In the genomic region with DNA sequence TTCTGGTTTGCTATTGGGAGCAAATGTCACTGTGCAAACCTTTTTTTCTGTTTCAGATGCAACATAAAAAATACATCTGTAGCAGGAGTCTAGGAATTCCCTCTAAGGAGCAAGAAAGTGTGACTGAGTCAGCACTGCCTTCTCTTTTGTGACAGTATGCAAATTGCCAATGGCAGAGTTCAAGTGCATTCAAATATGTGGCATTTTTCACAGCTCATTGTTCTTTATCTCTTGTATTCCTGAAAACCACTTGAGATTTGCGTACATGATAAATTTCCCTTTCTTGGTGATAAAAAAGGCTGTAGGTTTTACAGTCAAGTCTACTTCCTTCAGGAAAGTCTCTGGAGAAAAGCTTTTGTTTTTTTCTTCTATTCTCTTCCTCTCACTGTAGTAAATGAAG, we compare ENCODE assay signal across 17 cellular contexts.
DNase-seq lines count a peak whose midpoint lies in the region; ATAC-seq, FAIRE-seq and TF ChIP-seq lines count a peak whose summit lies in the region.
"Had no signal": no experiment of that assay in that cellular context is flagged by ENCODE, and none has a peak within 500 bp of the region (broad histone marks: within the 10 kb centered on the region; RNA-seq: fewer than 3 reads in every experiment).

No MANE protein-coding gene starts in this region.

- H3K27ac ChIP-seq in heart right ventricle = peak overlapping the region; percentile 24 to 92 (median 67)
- H3K27ac ChIP-seq in astrocyte (ENCODE audit: low read depth, low read length) = no peak overlapping the region
- H3K27ac ChIP-seq in tibial artery = peak overlapping the region; percentile 22 to 24
- H3K27ac ChIP-seq in ovary = no peak overlapping the region

- H2AFZ ChIP-seq in astrocyte (ENCODE audit: low read depth, low read length) (no peak overlapping the region), neuron (ENCODE audit: low read depth, low read length) (peak overlapping the region; percentile 36)

- H3K36me3 ChIP-seq in heart right ventricle (no peaks in the 10 kb centered on the region), astrocyte (ENCODE audit: insufficient read depth, low read length) (no peaks in the 10 kb centered on the region), neuron (ENCODE audit: insufficient read depth, low read length) (no peaks in the 10 kb centered on the region), tibial artery (peaks cover 0 to 18% (median 0%) of the 10 kb centered on the region in 3 donors), ovary (no peaks in the 10 kb centered on the region)

- H3K9me3 ChIP-seq in heart right ventricle (peaks cover 0 to 12% (median 0%) of the 10 kb centered on the region in 11 donors), astrocyte (ENCODE audit: insufficient read depth, low read depth, low read length) (peaks cover 3% of the 10 kb centered on the region), neuron (ENCODE audit: low read length) (no peaks in the 10 kb centered on the region), tibial artery (no peaks in the 10 kb centered on the region), ovary (no peaks in the 10 kb centered on the region)

- TF ChIP-seq CTCF in heart right ventricle (IDR thresholded peaks at IDR 0.05) (no peak), astrocyte (IDR thresholded peaks at IDR 0.05; ENCODE audit: insufficient read depth, low read depth, low read length) (no peak), tibial artery (IDR thresholded peaks at IDR 0.05) (no peak), ovary (IDR thresholded peaks at IDR 0.05) (no peak)

- no peak overlapping the region for H3K4me3 Mint-ChIP-seq in astrocyte (ENCODE audit: unreplicated experiment)
- H3K4me3 Mint-ChIP-seq: CD4-positive, CD25-positive, alpha-beta regulatory T cell had no signal

- H3K36me3 Mint-ChIP-seq in astrocyte (ENCODE audit: low read depth, unreplicated experiment) = peaks cover 2% of the 10 kb centered on the region

- no peak overlapping the region for H3K4me2 ChIP-seq in astrocyte (ENCODE audit: low read length)

- no peaks in the 10 kb centered on the region for H3K4me1 Mint-ChIP-seq in astrocyte (ENCODE audit: low read depth, unreplicated experiment)

- DNase-seq in heart right ventricle = no peak
- no peak for DNase-seq in left cardiac atrium
- peak; percentile 8 for DNase-seq in astrocyte (ENCODE audit: low read depth)
- no peak for DNase-seq in tibial artery
- no peak for DNase-seq in KG1 (lab: John Stamatoyannopoulos, UW)
- no peak for DNase-seq in ovary
- DNase-seq: CD4-positive, CD25-positive, alpha-beta regulatory T cell; DMS79 treated with DMSO at 0.1 percent for 48 hours; GOT3; KBM-7; NCI-H1092; NCI-H345; NCI-H748 treated with DMSO at 0.1 percent for 48 hours had no signal

- H3K27ac Mint-ChIP-seq in astrocyte (ENCODE audit: unreplicated experiment) = no peak overlapping the region
- H3K27ac Mint-ChIP-seq: CD4-positive, CD25-positive, alpha-beta regulatory T cell had no signal

- H3K9ac ChIP-seq in astrocyte (ENCODE audit: low read length) = no peak overlapping the region

- no peak for FAIRE-seq in astrocyte (lab: Jason Lieb, UNC)
- FAIRE-seq: A204.1, G401.6 had no signal

- ATAC-seq in heart right ventricle = no peak
- ATAC-seq in left cardiac atrium = no peak
- no peak for ATAC-seq in HG03432 (IDR thresholded peaks at IDR 0.05; ENCODE audit: unreplicated experiment)

- no peaks in the 10 kb centered on the region for H4K20me1 ChIP-seq in astrocyte (ENCODE audit: insufficient read depth, low read length)

- intact Hi-C loops in heart right ventricle (cut with DNase I) (loop anchor here in 7 of 10 donors (5.0 to 10.0 kb wide), 5 partner anchors 90 to 200 kb away; no protein-coding TSS in a partner anchor), left cardiac atrium (cut with DNase I) (loop anchor here in 1 of 2 donors (5.0 kb wide), 2 partner anchors 113 to 193 kb away; no protein-coding TSS in a partner anchor), tibial artery (cut with DNase I; ENCODE audit: low total_unique reads) (no loop called here), ovary (cut with DNase I) (no loop called here)

- H3K4me3 ChIP-seq in heart right ventricle (no peak overlapping the region), astrocyte (ENCODE audit: insufficient read depth, low read depth, low read length) (no peak overlapping the region), neuron (ENCODE audit: low read length) (no peak overlapping the region), tibial artery (no peak overlapping the region), ovary (no peak overlapping the region)

- no peaks in the 10 kb centered on the region for H3K79me2 ChIP-seq in astrocyte (ENCODE audit: insufficient read depth, low read length)

- peaks cover 0 to 53% (median 26%) of the 10 kb centered on the region in 9 donors for H3K4me1 ChIP-seq in heart right ventricle
- H3K4me1 ChIP-seq in astrocyte (ENCODE audit: insufficient read depth, low read length) = no peaks in the 10 kb centered on the region
- peaks cover 10% of the 10 kb centered on the region for H3K4me1 ChIP-seq in neuron (ENCODE audit: insufficient read depth, low read length)
- H3K4me1 ChIP-seq in tibial artery = peaks cover 0 to 49% (median 18%) of the 10 kb centered on the region in 4 donors
- H3K4me1 ChIP-seq in ovary (ENCODE audit: insufficient read depth) = peaks cover 11% of the 10 kb centered on the region

- peaks cover 8% of the 10 kb centered on the region for H3K9me3 Mint-ChIP-seq in astrocyte (ENCODE audit: unreplicated experiment)

- TF ChIP-seq POLR2A in ovary (IDR thresholded peaks at IDR 0.05) = no peak

- no peaks in the 10 kb centered on the region for H3K27me3 Mint-ChIP-seq in astrocyte (ENCODE audit: low read depth, unreplicated experiment)
- H3K27me3 Mint-ChIP-seq: CD4-positive, CD25-positive, alpha-beta regulatory T cell had no signal

- TF ChIP-seq EP300 in ovary (IDR thresholded peaks at IDR 0.05) = no peak

- no peaks in the 10 kb centered on the region for H3K27me3 ChIP-seq in heart right ventricle
- H3K27me3 ChIP-seq in astrocyte (ENCODE audit: insufficient read depth, low read length) = no peaks in the 10 kb centered on the region
- H3K27me3 ChIP-seq in neuron (ENCODE audit: insufficient read depth, low read length) = no peaks in the 10 kb centered on the region
- no peaks in the 10 kb centered on the region for H3K27me3 ChIP-seq in tibial artery
- no peaks in the 10 kb centered on the region for H3K27me3 ChIP-seq in ovary

- WGBS in heart right ventricle, 2 donors = 47 to 53% methylated on average over 1 of the region's 1 CpG
- 95 to 100% (median 97%) methylated on average over 1 of the region's 1 CpG for WGBS in ovary, 3 donors

Comparison
In these comparisons a context has a peak if more than half of its experiments do, and no peak if none do; other contexts are left out.
1. H3K27ac ChIP-seq: peak in heart right ventricle (10 of 10) and tibial artery (2 of 2); none in astrocyte (single experiment) and ovary (0 of 2).
2. intact Hi-C loops: an anchor here in heart right ventricle (5.0 to 10.0 kb wide); none called in tibial artery and ovary.